Comparison of ENCODE assay signal across 1 cellular context in genomic region chr9:6080154-6080716, GRCh38.
TF ChIP-seq lines count a peak whose summit lies in the region.

No MANE protein-coding gene starts in this region.

TF ChIP-seq in K562, 482 proteins besides CTCF, POLR2A, EP300 and RAD21 (continued from another document and continues in another):
- TF ChIP-seq ZBTB2 (IDR thresholded peaks at IDR 0.05), result no peak
- TF ChIP-seq ZBTB7A (IDR thresholded peaks at IDR 0.05; ENCODE audit: borderline replicate concordance, control insufficient read depth, low read depth, low read length), result peak; percentile 39; the same call in 1 of the 2 replicates
- no peak for TF ChIP-seq IRF2 (CRISPR knock-in tag; IDR thresholded peaks at IDR 0.05)
- TF ChIP-seq TCF15 (CRISPR knock-in tag; IDR thresholded peaks at IDR 0.05), result no peak
- no peak for TF ChIP-seq RFX7 (CRISPR knock-in tag; IDR thresholded peaks at IDR 0.05)
- TF ChIP-seq FOSL1 (tag; conservative IDR thresholded peaks at IDR 0.05), result no peak
- no peak for TF ChIP-seq CHCHD3 (CRISPR knock-in tag; IDR thresholded peaks at IDR 0.05)
- TF ChIP-seq RCOR1 (IDR thresholded peaks at IDR 0.05; ENCODE audit: borderline replicate concordance in 1 of 2, low read depth in 2 of 2, low read length in 2 of 2), result no peak
- no peak for TF ChIP-seq ZNF143 (CRISPR knock-in tag; IDR thresholded peaks at IDR 0.05)
- TF ChIP-seq NCOA1 (IDR thresholded peaks at IDR 0.05; ENCODE audit: low read depth), result 0 out of 2 replicates have a peak, but pooled peaks have one; percentile 42
- peak; percentile 74 to 78 for TF ChIP-seq FOXK2 (conservative IDR thresholded peaks at IDR 0.05 in 1 of 2, IDR thresholded peaks at IDR 0.05 in 1 of 2; ENCODE audit: low read depth in 2 of 2)
- no peak for TF ChIP-seq EGR1 (conservative IDR thresholded peaks at IDR 0.05)
- TF ChIP-seq MEIS2 (IDR thresholded peaks at IDR 0.05; ENCODE audit: partially characterized antibody), result no peak
- peak; percentile 96 for TF ChIP-seq TFAP4 (CRISPR knock-in tag; IDR thresholded peaks at IDR 0.05; ENCODE audit: borderline replicate concordance)
- no peak for TF ChIP-seq MAFF (IDR thresholded peaks at IDR 0.05; ENCODE audit: low read length)
- TF ChIP-seq DDX20 (tag; IDR thresholded peaks at IDR 0.05; ENCODE audit: low read depth), result no peak
- TF ChIP-seq IRF1 (CRISPR knock-in tag; IDR thresholded peaks at IDR 0.05; ENCODE audit: borderline replicate concordance), result no peak
- no peak for TF ChIP-seq TGIF2 (CRISPR knock-in tag; IDR thresholded peaks at IDR 0.05)
- TF ChIP-seq ZC3H8 (IDR thresholded peaks at IDR 0.05), result no peak
- TF ChIP-seq TCF3 (CRISPR knock-in tag; IDR thresholded peaks at IDR 0.05), result no peak
- TF ChIP-seq SNAPC5 (CRISPR knock-in tag; IDR thresholded peaks at IDR 0.05), result no peak
- TF ChIP-seq CBX1 (IDR thresholded peaks at IDR 0.05; ENCODE audit: low read depth), result no peak
- TF ChIP-seq GABPB1 (CRISPR knock-in tag; IDR thresholded peaks at IDR 0.05), result no peak; the same call in 1 of the 2 replicates
- no peak for TF ChIP-seq C11orf30 (IDR thresholded peaks at IDR 0.05; ENCODE audit: low read depth)
- TF ChIP-seq ZBTB1 (CRISPR knock-in tag; IDR thresholded peaks at IDR 0.05; ENCODE audit: borderline replicate concordance, low read depth), result no peak
- no peak for TF ChIP-seq PTTG1 (tag; IDR thresholded peaks at IDR 0.05; ENCODE audit: low read depth)
- no peak for TF ChIP-seq WHSC1 (IDR thresholded peaks at IDR 0.05; ENCODE audit: low read length)
- no peak for TF ChIP-seq NFE2 (IDR thresholded peaks at IDR 0.05; ENCODE audit: low read depth)
- no peak for TF ChIP-seq ELK1 (CRISPR knock-in tag; IDR thresholded peaks at IDR 0.05)
- TF ChIP-seq CGGBP1 (CRISPR knock-in tag; IDR thresholded peaks at IDR 0.05), result no peak
- no peak for TF ChIP-seq YY1 (IDR thresholded peaks at IDR 0.05; ENCODE audit: borderline replicate concordance in 1 of 3, control insufficient read depth in 1 of 3, extremely low read depth in 1 of 3, insufficient read depth in 3 of 3, insufficient read length in 1 of 3, insufficient replicate concordance in 2 of 3, low read depth in 1 of 3, low read length in 2 of 3)
- no peak for TF ChIP-seq CHD1 (IDR thresholded peaks at IDR 0.05; ENCODE audit: low read length)
- TF ChIP-seq HCFC1 (IDR thresholded peaks at IDR 0.05; ENCODE audit: low read depth, low read length), result no peak
- no peak for TF ChIP-seq AFF1 (IDR thresholded peaks at IDR 0.05; ENCODE audit: low read depth in 1 of 2, partially characterized antibody in 2 of 2)
- TF ChIP-seq PYGO2 (tag; IDR thresholded peaks at IDR 0.05), result no peak
- no peak for TF ChIP-seq RBM22 (IDR thresholded peaks at IDR 0.05; ENCODE audit: low read depth, low read length, poor library complexity, severe bottlenecking)
- TF ChIP-seq TAF9B (IDR thresholded peaks at IDR 0.05; ENCODE audit: partially characterized antibody), result peak; percentile 52
- TF ChIP-seq MBD1 (CRISPR knock-in tag; IDR thresholded peaks at IDR 0.05), result no peak
- TF ChIP-seq ILF3 (IDR thresholded peaks at IDR 0.05; ENCODE audit: borderline replicate concordance), result no peak
- TF ChIP-seq PRMT5 (CRISPR knock-in tag; IDR thresholded peaks at IDR 0.05), result no peak
- no peak for TF ChIP-seq NFATC3 (IDR thresholded peaks at IDR 0.05)
- TF ChIP-seq TARDBP (IDR thresholded peaks at IDR 0.05), result no peak
- peak; percentile 11; the same call in 1 of the 2 replicates for TF ChIP-seq ARID1B (IDR thresholded peaks at IDR 0.05)
- TF ChIP-seq ZNF717 (CRISPR knock-in tag; IDR thresholded peaks at IDR 0.05), result no peak
- TF ChIP-seq XRCC3 (IDR thresholded peaks at IDR 0.05), result no peak
- no peak for TF ChIP-seq ZNF785 (CRISPR knock-in tag; IDR thresholded peaks at IDR 0.05)
- peak; percentile 64 for TF ChIP-seq CREM (IDR thresholded peaks at IDR 0.05; ENCODE audit: low read depth)
- no peak for TF ChIP-seq TRIM28 (IDR thresholded peaks at IDR 0.05)
- no peak for TF ChIP-seq ZNF551 (CRISPR knock-in tag; IDR thresholded peaks at IDR 0.05)
- 0 out of 2 replicates have a peak, but pooled peaks have one; percentile 43 for TF ChIP-seq ELF1 (tag; IDR thresholded peaks at IDR 0.05)
- peak in 1 of 2 experiments; percentile 30; a peak in 1 of 4 replicates for TF ChIP-seq TRIM24 (IDR thresholded peaks at IDR 0.05)
- no peak for TF ChIP-seq BMI1 (IDR thresholded peaks at IDR 0.05; ENCODE audit: low read length)
- no peak for TF ChIP-seq SMAD4 (CRISPR knock-in tag; conservative IDR thresholded peaks at IDR 0.05)
- no peak for TF ChIP-seq MCM7 (IDR thresholded peaks at IDR 0.05)
- peak; percentile 44; the same call in 1 of the 2 replicates for TF ChIP-seq CTBP1 (IDR thresholded peaks at IDR 0.05; ENCODE audit: borderline replicate concordance)
- no peak for TF ChIP-seq ZBTB26 (CRISPR knock-in tag; IDR thresholded peaks at IDR 0.05)
- no peak for TF ChIP-seq FUS (optimal IDR thresholded peaks at IDR 0.05; ENCODE audit: low read depth, low read length)
- TF ChIP-seq SP2 (IDR thresholded peaks at IDR 0.05; ENCODE audit: extremely low read depth, low read depth, low read length, poor library complexity, severe bottlenecking), result peak; percentile 16
- peak; percentile 7 for TF ChIP-seq PRDM10 (IDR thresholded peaks at IDR 0.05; ENCODE audit: partially characterized antibody)
- TF ChIP-seq ZNF140 (CRISPR knock-in tag; IDR thresholded peaks at IDR 0.05), result no peak
- TF ChIP-seq JUND (IDR thresholded peaks at IDR 0.05; ENCODE audit: borderline replicate concordance, low read depth, low read length), result peak; percentile 35; the same call in 1 of the 2 replicates
- no peak for TF ChIP-seq JUND (tag; IDR thresholded peaks at IDR 0.05; ENCODE audit: borderline replicate concordance, low read depth, low read length)
